ENCODE assay signal across 14 cellular contexts in the genomic region with DNA sequence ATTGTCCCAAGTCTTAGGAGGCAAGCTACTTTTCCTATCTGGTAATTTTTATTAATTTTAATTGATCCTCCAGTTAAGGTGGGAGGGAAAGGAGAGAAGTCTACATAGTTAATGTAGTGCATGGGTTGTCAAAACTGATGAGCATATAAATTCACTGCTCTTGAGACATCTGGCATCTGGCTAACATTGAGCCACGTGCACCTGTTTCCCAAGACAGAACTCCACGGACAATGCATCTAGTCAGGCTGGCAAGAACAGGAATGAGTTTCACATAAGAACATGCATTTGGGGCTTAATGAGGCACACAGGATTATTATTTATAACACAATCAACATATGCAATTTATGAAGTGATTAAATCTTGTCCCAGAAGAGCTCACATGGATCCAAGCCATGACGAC. TPM values are rescaled to one million over a fixed set of nuclear protein-coding genes. Genes with fewer than 3 reads are reported as not detected.
DNase-seq lines count a peak whose midpoint lies in the region.
"Had no signal": no experiment of that assay in that cellular context is flagged by ENCODE, and none has a peak within 500 bp of the region (broad histone marks: within the 10 kb centered on the region; RNA-seq: fewer than 3 reads in every experiment).

No MANE protein-coding gene starts in this region.

- peak; percentile 8 for DNase-seq in NCI-H82 (lab: John Stamatoyannopoulos, UW)
- no peak for DNase-seq in NCI-H82 treated with DMSO at 0.1 percent for 48 hours (lab: John Stamatoyannopoulos, UW; ENCODE audit: unreplicated experiment)
- DNase-seq in NCI-H446 treated with DMSO at 0.1 percent for 48 hours (lab: John Stamatoyannopoulos, UW): peak; percentile 27
- peak; percentile 53 for DNase-seq in myocyte (ENCODE audit: low read depth)
- no peak for DNase-seq in DMS53 treated with DMSO at 0.1 percent for 48 hours (lab: John Stamatoyannopoulos, UW; ENCODE audit: unreplicated experiment)
- no peak for DNase-seq in cerebellar cortex (ENCODE audit: low spot score)
- DNase-seq in ecto neural progenitor cell (ENCODE audit: low spot score): no peak
- DNase-seq: C1 segment of cervical spinal cord; Calu3; CD4-positive, alpha-beta T cell; DMS153; DND-41; GDM1; GOT3 had no signal

RNA-seq across cellular contexts. Expression of a gene that starts 16.2 kb away (rescaled TPM):
- 72.4 and 117 TPM in 2 replicates for total RNA-seq in myocyte
- polyA plus RNA-seq in myocyte (2012): 195 TPM

Comparison
In these comparisons a context has a peak if more than half of its experiments do, and no peak if none do; other contexts are left out.
1. DNase-seq: peak in NCI-H82 (single experiment), NCI-H446 treated with DMSO at 0.1 percent for 48 hours (single experiment) and myocyte (single experiment); none in NCI-H82 treated with DMSO at 0.1 percent for 48 hours (single experiment), DMS53 treated with DMSO at 0.1 percent for 48 hours (single experiment), cerebellar cortex (single experiment) and ecto neural progenitor cell (single experiment).